1 cellular context compared by ENCODE assay signal in genomic region chr10:128463991-128464755, GRCh38.
TF ChIP-seq lines count a peak whose summit lies in the region.

No MANE protein-coding gene starts in this region.

TF ChIP-seq in IMR-90, 13 proteins besides CTCF, POLR2A, EP300 and RAD21 (continued from another document):
- TF ChIP-seq ELK1 (IDR thresholded peaks at IDR 0.05; ENCODE audit: borderline replicate concordance, low read depth, low read length) (no peak), USF2 (IDR thresholded peaks at IDR 0.05; ENCODE audit: low read depth, low read length) (no peak), BHLHE40 (IDR thresholded peaks at IDR 0.05; ENCODE audit: low read depth, low read length) (no peak)
